In genomic region chr13:79382545-79383275, GRCh38 we compare ENCODE assay signal across 8 cellular contexts. TPM values are rescaled to one million over a fixed set of nuclear protein-coding genes. Genes with fewer than 3 reads are reported as not detected.
DNase-seq lines count a peak whose midpoint lies in the region; ATAC-seq and TF ChIP-seq lines count a peak whose summit lies in the region.

No MANE protein-coding gene starts in this region.

- no peak overlapping the region for H3K23ac ChIP-seq in mesenchymal stem cell (ENCODE audit: low read length in 2 of 2)

- H3K27me3 Mint-ChIP-seq in CD14-positive monocyte (ENCODE audit: low read depth in 3 of 3) (no peaks in the 10 kb centered on the region), activated B cell treated with CpG ODN at 0.5 μM for 24 hours (no peaks in the 10 kb centered on the region)

- H3K27ac Mint-ChIP-seq in CD14-positive monocyte (peak overlapping the region in 6 of 7 donors; percentile 0 to 54 (median 18)), activated B cell treated with CpG ODN at 0.5 μM for 24 hours (peak overlapping the region; percentile 74)

- WGBS in psoas muscle, 3 donors, result 21 to 36% (median 22%) methylated on average over 1 of the region's 1 CpG
- WGBS in aorta, 2 donors, result 36 to 39% methylated on average over 1 of the region's 1 CpG
- no CpG with 5 or more reads among the region's 1 CpG for WGBS in mesenchymal stem cell

- no peak overlapping the region for H3K9ac ChIP-seq in mesenchymal stem cell (ENCODE audit: low read length)

- intact Hi-C loops in CD14-positive monocyte (cut with micrococcal nuclease), result no loop called here
- intact Hi-C loops in activated B cell treated with CpG ODN at 0.5 μM for 24 hours (cut with micrococcal nuclease), result loop anchor here (1.0 to 10.0 kb wide), 2 partner anchors 9 to 48 kb away; no protein-coding TSS in a partner anchor
- intact Hi-C loops in psoas muscle (cut with DNase I), result no loop called here
- intact Hi-C loops in aorta (cut with DNase I), result no loop called here

- no peak overlapping the region for H2AK5ac ChIP-seq in mesenchymal stem cell (ENCODE audit: low read length, severe bottlenecking)

- H4K91ac ChIP-seq in mesenchymal stem cell (ENCODE audit: low read length), result no peak overlapping the region

- H3K18ac ChIP-seq in mesenchymal stem cell (ENCODE audit: low read depth in 1 of 2, low read length in 2 of 2), result no peak overlapping the region

- H3K9me3 Mint-ChIP-seq in CD14-positive monocyte (no peaks in the 10 kb centered on the region), activated B cell treated with CpG ODN at 0.5 μM for 24 hours (no peaks in the 10 kb centered on the region)

- no peak overlapping the region for H3K14ac ChIP-seq in mesenchymal stem cell (ENCODE audit: low read length in 2 of 2)

- H2BK5ac ChIP-seq in mesenchymal stem cell (ENCODE audit: low read depth, low read length, poor library complexity, severe bottlenecking), result no peak overlapping the region

- H3K4ac ChIP-seq in mesenchymal stem cell (ENCODE audit: low read depth in 1 of 2, low read length in 2 of 2), result no peak overlapping the region

- H3K27ac ChIP-seq in psoas muscle (no peak overlapping the region), aorta (ENCODE audit: low read depth in 1 of 2, low read length in 2 of 2) (no peak overlapping the region), mesenchymal stem cell (ENCODE audit: low read length, poor library complexity, severe bottlenecking) (no peak overlapping the region)

- DNase-seq in CD14-positive monocyte (ENCODE audit: low spot score) (no peak), activated B cell treated with CpG ODN at 0.5 μM for 24 hours (no peak), NCI-H187 treated with DMSO at 0.1 percent for 48 hours (lab: John Stamatoyannopoulos, UW) (no peak), psoas muscle (no peak), aorta (no peak), mesenchymal stem cell (no peak)

- peaks cover 52% of the 10 kb centered on the region for H3K4me1 ChIP-seq in psoas muscle
- H3K4me1 ChIP-seq in aorta (ENCODE audit: control insufficient read depth in 1 of 2, insufficient read depth in 2 of 2, low read length in 2 of 2), result no peaks in the 10 kb centered on the region
- no peaks in the 10 kb centered on the region for H3K4me1 ChIP-seq in mesenchymal stem cell (ENCODE audit: control insufficient read depth, insufficient read depth, low read depth, low read length)

- H3K4me3 ChIP-seq in psoas muscle, result no peak overlapping the region
- H3K4me3 ChIP-seq in aorta (ENCODE audit: low read length in 2 of 2), result no peak overlapping the region
- no peak overlapping the region for H3K4me3 ChIP-seq in mesenchymal stem cell (ENCODE audit: insufficient read depth in 1 of 2, low read depth in 1 of 2, low read length in 2 of 2)

- no peak overlapping the region for H4K8ac ChIP-seq in mesenchymal stem cell (ENCODE audit: low read length)

- H3K27me3 ChIP-seq in psoas muscle (ENCODE audit: insufficient read depth in 3 of 3, low read length in 2 of 3) (no peaks in the 10 kb centered on the region), aorta (ENCODE audit: control insufficient read depth in 1 of 2, insufficient read depth in 2 of 2, low read length in 1 of 2) (no peaks in the 10 kb centered on the region), mesenchymal stem cell (ENCODE audit: control insufficient read depth in 1 of 2, insufficient read depth in 1 of 2, low read length in 2 of 2) (no peaks in the 10 kb centered on the region)

- H3K79me1 ChIP-seq in mesenchymal stem cell (replicated peaks; ENCODE audit: low read length, poor library complexity, severe bottlenecking), result peaks cover 5% of the 10 kb centered on the region

- H3K36me3 ChIP-seq in psoas muscle (ENCODE audit: insufficient read depth in 1 of 2, low read depth in 1 of 2) (peaks cover 0 to 11% of the 10 kb centered on the region in 2 donors), aorta (ENCODE audit: control insufficient read depth in 1 of 2, insufficient read depth in 2 of 2, low read length in 1 of 2) (no peaks in the 10 kb centered on the region), mesenchymal stem cell (ENCODE audit: control insufficient read depth in 1 of 2, insufficient read depth in 2 of 2, low read depth in 1 of 2, low read length in 2 of 2) (peaks cover 5 to 7% of the 10 kb centered on the region in 2 experiments)

- peaks cover 28% of the 10 kb centered on the region for H3K4me1 Mint-ChIP-seq in CD14-positive monocyte
- H3K4me1 Mint-ChIP-seq in activated B cell treated with CpG ODN at 0.5 μM for 24 hours, result peaks cover 59% of the 10 kb centered on the region

- no peak for TF ChIP-seq CTCF in CD14-positive monocyte (IDR thresholded peaks at IDR 0.05)
- TF ChIP-seq CTCF in activated B cell treated with CpG ODN at 0.5 μM for 24 hours (IDR thresholded peaks at IDR 0.05), result no peak
- no peak for TF ChIP-seq CTCF in psoas muscle (IDR thresholded peaks at IDR 0.05)

- peak; percentile 45 for ATAC-seq in GM19351 (IDR thresholded peaks at IDR 0.05; ENCODE audit: unreplicated experiment)
- peak; percentile 42 for ATAC-seq in HG03139 (IDR thresholded peaks at IDR 0.05; ENCODE audit: unreplicated experiment)
- peak; percentile 47 for ATAC-seq in activated B cell treated with CpG ODN at 0.5 μM for 24 hours (ENCODE audit: low read depth)
- no peak for ATAC-seq in psoas muscle
- no peak for ATAC-seq in aorta (ENCODE audit: low FRiP score)

- H2BK120ac ChIP-seq in mesenchymal stem cell (ENCODE audit: low read depth, low read length), result no peak overlapping the region

- H3K9me3 ChIP-seq in psoas muscle (no peaks in the 10 kb centered on the region), aorta (ENCODE audit: control insufficient read depth, low read length) (no peaks in the 10 kb centered on the region), mesenchymal stem cell (ENCODE audit: control insufficient read depth, low read length) (no peaks in the 10 kb centered on the region)

- H3K4me3 Mint-ChIP-seq in CD14-positive monocyte (peak overlapping the region in 1 of 2 donors; percentile 5), activated B cell treated with CpG ODN at 0.5 μM for 24 hours (peak overlapping the region; percentile 63)

- POLR2A ChIA-PET in activated B cell treated with CpG ODN at 0.5 μM for 24 hours (lab: Charles Lee), result interaction anchor here (0.7 kb wide), 1 partner anchor 15 kb away, joined by 10 read pairs; no protein-coding TSS in a partner anchor

- no peak overlapping the region for H3K4me2 ChIP-seq in mesenchymal stem cell (ENCODE audit: low read length, poor library complexity, severe bottlenecking)

- CTCF ChIA-PET in activated B cell treated with CpG ODN at 0.5 μM for 24 hours (lab: Charles Lee), result interaction anchor here (2.8 kb wide), 1 partner anchor 9 kb away, joined by 16 read pairs; no protein-coding TSS in a partner anchor

- H2BK12ac ChIP-seq in mesenchymal stem cell (ENCODE audit: low read length in 2 of 2), result no peak overlapping the region

- H2BK15ac ChIP-seq in mesenchymal stem cell (ENCODE audit: low read depth, poor library complexity, severe bottlenecking), result no peak overlapping the region

- no peak overlapping the region for H2AFZ ChIP-seq in mesenchymal stem cell (ENCODE audit: low read depth, low read length)

- H3K36me3 Mint-ChIP-seq in CD14-positive monocyte (peaks cover 19 to 26% of the 10 kb centered on the region in 2 donors), activated B cell treated with CpG ODN at 0.5 μM for 24 hours (ENCODE audit: low read depth) (peaks cover 21% of the 10 kb centered on the region)

RNA-seq across cellular contexts. Expression of gene RBM26, which starts 23.3 kb away (rescaled TPM):
- polyA plus RNA-seq in CD14-positive monocyte (1 to 10 TPM; 3.5 to 5.0 TPM), psoas muscle (10 to 100 TPM in 2 of 3 donors, 1 to 10 TPM in 1; 9.6 to 23.7 (median 17.0) TPM), aorta (10 to 100 TPM in 1 of 2 donors, 1 to 10 TPM in 1; 5.5 to 21.7 TPM)
- total RNA-seq in activated B cell treated with CpG ODN at 0.5 μM for 24 hours (73.5 and 92.9 TPM in 2 replicates), psoas muscle (10 to 100 TPM; 21.4 to 36.5 (median 25.6) TPM), aorta (10 to 100 TPM; 37.5 to 54.6 TPM)
- polyA plus RNA-seq in mesenchymal stem cell (2013, experiment 1 of 2), result 19.8 TPM
- polyA plus RNA-seq in mesenchymal stem cell (2013, experiment 2 of 2), result 20.5 TPM

Comparison
In these comparisons a context has a peak if more than half of its experiments do, and no peak if none do; other contexts are left out.
1. ATAC-seq: peak in GM19351 (single experiment), HG03139 (single experiment) and activated B cell treated with CpG ODN at 0.5 μM for 24 hours (single experiment); none in psoas muscle (0 of 4) and aorta (single experiment).